1 cellular context compared by ENCODE assay signal in the genomic region with DNA sequence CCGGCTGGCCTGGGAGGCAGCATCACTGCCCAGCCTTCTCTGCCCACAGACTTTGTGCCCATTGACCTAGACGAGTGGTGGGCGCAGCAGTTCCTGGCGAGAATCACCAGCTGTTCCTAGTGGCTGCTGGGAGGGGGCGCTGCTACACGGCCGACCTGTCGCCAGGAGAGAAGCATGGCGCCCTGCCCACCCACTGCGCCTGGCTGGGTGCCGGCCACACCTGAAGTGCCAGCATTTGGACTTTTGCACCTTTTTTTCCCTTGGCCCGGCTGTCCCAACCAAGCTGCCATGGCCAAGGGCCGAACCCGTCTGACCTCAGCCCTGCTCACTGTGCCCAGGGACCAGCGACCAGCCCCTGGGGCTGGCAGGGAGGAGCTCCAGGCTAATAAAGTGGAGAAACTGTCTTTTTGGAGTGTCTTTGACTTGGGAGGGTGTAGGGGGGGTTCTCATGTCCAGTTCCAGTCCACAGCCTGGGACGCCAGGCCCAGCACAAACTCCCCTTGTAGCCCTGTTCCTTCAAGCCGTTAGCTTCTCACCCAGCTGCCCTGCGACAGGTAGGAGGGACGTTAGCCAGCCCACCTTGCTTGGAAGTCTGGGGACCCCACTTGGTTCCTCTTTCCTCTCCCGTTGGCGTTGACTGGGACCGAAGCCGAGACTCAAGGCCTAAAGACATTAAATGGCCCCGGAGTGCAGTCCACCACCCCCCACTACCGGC.
A peak's percentile ranks its signal among the peaks of the same experiment; 100 is the strongest.
TF ChIP-seq lines count a peak whose summit lies in the region.

No MANE protein-coding gene starts in this region.

TF ChIP-seq in liver, 16 proteins besides CTCF, POLR2A, EP300 and RAD21 (continued from another document):
- peak; percentile 62 for TF ChIP-seq HNF4G (IDR thresholded peaks at IDR 0.05)
- TF ChIP-seq, protein P1, sequence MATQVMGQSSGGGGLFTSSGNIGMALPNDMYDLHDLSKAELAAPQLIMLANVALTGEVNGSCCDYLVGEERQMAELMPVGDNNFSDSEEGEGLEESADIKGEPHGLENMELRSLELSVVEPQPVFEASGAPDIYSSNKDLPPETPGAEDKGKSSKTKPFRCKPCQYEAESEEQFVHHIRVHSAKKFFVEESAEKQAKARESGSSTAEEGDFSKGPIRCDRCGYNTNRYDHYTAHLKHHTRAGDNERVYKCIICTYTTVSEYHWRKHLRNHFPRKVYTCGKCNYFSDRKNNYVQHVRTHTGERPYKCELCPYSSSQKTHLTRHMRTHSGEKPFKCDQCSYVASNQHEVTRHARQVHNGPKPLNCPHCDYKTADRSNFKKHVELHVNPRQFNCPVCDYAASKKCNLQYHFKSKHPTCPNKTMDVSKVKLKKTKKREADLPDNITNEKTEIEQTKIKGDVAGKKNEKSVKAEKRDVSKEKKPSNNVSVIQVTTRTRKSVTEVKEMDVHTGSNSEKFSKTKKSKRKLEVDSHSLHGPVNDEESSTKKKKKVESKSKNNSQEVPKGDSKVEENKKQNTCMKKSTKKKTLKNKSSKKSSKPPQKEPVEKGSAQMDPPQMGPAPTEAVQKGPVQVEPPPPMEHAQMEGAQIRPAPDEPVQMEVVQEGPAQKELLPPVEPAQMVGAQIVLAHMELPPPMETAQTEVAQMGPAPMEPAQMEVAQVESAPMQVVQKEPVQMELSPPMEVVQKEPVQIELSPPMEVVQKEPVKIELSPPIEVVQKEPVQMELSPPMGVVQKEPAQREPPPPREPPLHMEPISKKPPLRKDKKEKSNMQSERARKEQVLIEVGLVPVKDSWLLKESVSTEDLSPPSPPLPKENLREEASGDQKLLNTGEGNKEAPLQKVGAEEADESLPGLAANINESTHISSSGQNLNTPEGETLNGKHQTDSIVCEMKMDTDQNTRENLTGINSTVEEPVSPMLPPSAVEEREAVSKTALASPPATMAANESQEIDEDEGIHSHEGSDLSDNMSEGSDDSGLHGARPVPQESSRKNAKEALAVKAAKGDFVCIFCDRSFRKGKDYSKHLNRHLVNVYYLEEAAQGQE (IDR thresholded peaks at IDR 0.05) = peak; percentile 63
